ENCODE assay signal across 15 cellular contexts in genomic region chr4:54556587-54556986, GRCh38.
A peak's percentile ranks its signal among the peaks of the same experiment; 100 is the strongest.
DNase-seq lines count a peak whose midpoint lies in the region; ATAC-seq, FAIRE-seq and TF ChIP-seq lines count a peak whose summit lies in the region.
"Had no signal": no experiment of that assay in that cellular context is flagged by ENCODE, and none has a peak within 500 bp of the region (broad histone marks: within the 10 kb centered on the region; RNA-seq: fewer than 3 reads in every experiment).

No MANE protein-coding gene starts in this region.

- no TSS peak for BruUV-seq in IMR-90 (replicated peaks; lab: Mats Ljungman, UMichigan)

- H3K27me3 ChIP-seq in IMR-90 (ENCODE audit: control insufficient read depth, insufficient read depth, low read length) (no peaks in the 10 kb centered on the region), small intestine (ENCODE audit: control insufficient read depth in 2 of 2, insufficient read depth in 2 of 2, low read length in 2 of 2) (no peaks in the 10 kb centered on the region), WERI-Rb-1 (ENCODE audit: insufficient read depth, low read depth, severe bottlenecking) (peaks cover 14% of the 10 kb centered on the region)
- H3K27me3 ChIP-seq: BE2C had no signal

- no peaks in the 10 kb centered on the region for H3K9me3 ChIP-seq in IMR-90 (ENCODE audit: control insufficient read depth, insufficient read depth, low read length)
- H3K9me3 ChIP-seq in small intestine (ENCODE audit: control insufficient read depth, low read depth): no peaks in the 10 kb centered on the region
- no peaks in the 10 kb centered on the region for H3K9me3 ChIP-seq in WERI-Rb-1 (ENCODE audit: severe bottlenecking)
- H3K9me3 ChIP-seq: BE2C had no signal

- no peak for FAIRE-seq in small intestine (lab: Jason Lieb, UNC)
- FAIRE-seq: A204.1, H1 had no signal

- H4K8ac ChIP-seq in IMR-90 (ENCODE audit: low read depth in 2 of 2, low read length in 2 of 2): no peak overlapping the region

- no peak overlapping the region for H3K9ac ChIP-seq in IMR-90 (ENCODE audit: low read depth, low read length)

- CTCF ChIA-PET in IMR-90 (lab: Yijun Ruan, JAX): no interaction called here

- H4K20me1 ChIP-seq in IMR-90 (ENCODE audit: insufficient read depth, low read length): no peaks in the 10 kb centered on the region

- no peak for TF ChIP-seq RAD21 in IMR-90 (IDR thresholded peaks at IDR 0.05; ENCODE audit: low read length)

- TF ChIP-seq POLR2A in IMR-90 (IDR thresholded peaks at IDR 0.05; ENCODE audit: low read depth, low read length) (no peak), lower leg skin (IDR thresholded peaks at IDR 0.05) (no peak)

- no peak overlapping the region for H3K56ac ChIP-seq in IMR-90 (ENCODE audit: extremely low read depth, insufficient read depth, low read length)

- no peaks in the 10 kb centered on the region for H3K36me3 Mint-ChIP-seq in activated T-cell treated with anti-CD3 and anti-CD28 coated beads, Interleukin-2, amount 50 U/mL, for 4 hours (ENCODE audit: insufficient read depth)
- H3K36me3 Mint-ChIP-seq: CD4-positive, CD25-positive, alpha-beta regulatory T cell had no signal

- no peak overlapping the region for H2BK20ac ChIP-seq in IMR-90 (ENCODE audit: low read depth, low read length)

- intact Hi-C loops in IMR-90 (cut with micrococcal nuclease) (no loop called here), left colon (cut with DNase I, micrococcal nuclease) (no loop called here), lower leg skin (cut with DNase I; ENCODE audit: low total_unique reads) (no loop called here)

- H4K5ac ChIP-seq in IMR-90 (ENCODE audit: low read depth, low read length): no peak overlapping the region

- H3K4me3 ChIP-seq in IMR-90 (ENCODE audit: insufficient read depth, low read depth, low read length) (no peak overlapping the region), small intestine (ENCODE audit: low read depth in 1 of 2, low read length in 2 of 2) (no peak overlapping the region), lower leg skin (ENCODE audit: low read depth, poor library complexity, severe bottlenecking) (no peak overlapping the region), WERI-Rb-1 (ENCODE audit: low read depth, low read length) (no peak overlapping the region)

- WGBS in IMR-90 (ENCODE audit: extremely low coverage in 2 of 2, insufficient read length in 1 of 2), 2 experiments: no CpG with 5 or more reads among the region's 3 CpGs
- 13 to 62% (median 40%) methylated on average over 3 of the region's 3 CpGs for WGBS in small intestine, 3 donors
- 91 to 98% methylated on average over 3 of the region's 3 CpGs for WGBS in lower leg skin, 2 donors

- H3K14ac ChIP-seq in IMR-90 (replicated peaks; ENCODE audit: low read depth, low read length): no peak overlapping the region

- H3K4me3 Mint-ChIP-seq in activated T-cell treated with anti-CD3 and anti-CD28 coated beads, Interleukin-2, amount 50 U/mL, for 4 hours: no peak overlapping the region
- H3K4me3 Mint-ChIP-seq: CD4-positive, CD25-positive, alpha-beta regulatory T cell; H9 had no signal

- no peaks in the 10 kb centered on the region for H3K27me3 Mint-ChIP-seq in activated T-cell treated with anti-CD3 and anti-CD28 coated beads, Interleukin-2, amount 50 U/mL, for 4 hours (ENCODE audit: low read depth)
- H3K27me3 Mint-ChIP-seq: CD4-positive, CD25-positive, alpha-beta regulatory T cell had no signal

- no peak overlapping the region for H4K91ac ChIP-seq in IMR-90 (ENCODE audit: insufficient read depth, low read depth, low read length)

- H3K36me3 ChIP-seq in IMR-90 (ENCODE audit: control insufficient read depth, insufficient read depth, low read length): no peaks in the 10 kb centered on the region
- H3K36me3 ChIP-seq in small intestine (ENCODE audit: control insufficient read depth in 2 of 2, insufficient read depth in 2 of 2, low read length in 2 of 2): no peaks in the 10 kb centered on the region
- H3K36me3 ChIP-seq in WERI-Rb-1: no peaks in the 10 kb centered on the region
- H3K36me3 ChIP-seq: BE2C had no signal

- H3K27ac ChIP-seq in IMR-90 (ENCODE audit: insufficient read depth, low read length): no peak overlapping the region
- peak overlapping the region in 1 of 2 donors; percentile 42 for H3K27ac ChIP-seq in small intestine (ENCODE audit: low read depth in 1 of 2, low read length in 1 of 2)
- no peak overlapping the region for H3K27ac ChIP-seq in WERI-Rb-1

- peak overlapping the region; percentile 3 for H2AK9ac ChIP-seq in IMR-90 (replicated peaks; ENCODE audit: low read depth, low read length, poor library complexity)

- H3K4me1 ChIP-seq in IMR-90 (ENCODE audit: control insufficient read depth, insufficient read depth, low read length): peaks cover 4% of the 10 kb centered on the region; the same call in 1 of the 2 replicates
- peaks cover 2 to 9% of the 10 kb centered on the region in 2 donors for H3K4me1 ChIP-seq in small intestine (ENCODE audit: control insufficient read depth in 2 of 2, insufficient read depth in 1 of 2, low read depth in 1 of 2, low read length in 1 of 2)
- H3K4me1 ChIP-seq: BE2C had no signal

- H3K18ac ChIP-seq in IMR-90 (ENCODE audit: low read depth, low read length): no peak overlapping the region

- H3K4me1 Mint-ChIP-seq in activated T-cell treated with anti-CD3 and anti-CD28 coated beads, Interleukin-2, amount 50 U/mL, for 4 hours (ENCODE audit: low read depth): no peaks in the 10 kb centered on the region
- H3K4me1 Mint-ChIP-seq: CD4-positive, CD25-positive, alpha-beta regulatory T cell had no signal

- dilution Hi-C loops in IMR-90 (cut with HindIII; ENCODE audit: low sequenced_read_pairs, unreplicated experiment): no loop called here

- DNase-seq in IMR-90 (no peak), left colon (no peak), small intestine (peak; percentile 84), lower leg skin (ENCODE audit: low spot score in 2 of 2) (no peak), WERI-Rb-1 (no peak)
- DNase-seq in activated T-cell treated with anti-CD3 and anti-CD28 coated beads, Interleukin-2, amount 50 U/mL, for 4 hours: no peak
- DNase-seq: ACHN; BE2C; CD4-positive, CD25-positive, alpha-beta regulatory T cell; DMS153; DMS79 treated with DMSO at 0.1 percent for 48 hours; GF-D8; H9 had no signal

- TF ChIP-seq CTCF in IMR-90 (conservative IDR thresholded peaks at IDR 0.05; ENCODE audit: low read depth, low read length): no peak
- no peak for TF ChIP-seq CTCF in lower leg skin (IDR thresholded peaks at IDR 0.05)
- no peak for TF ChIP-seq CTCF in WERI-Rb-1 (IDR thresholded peaks at IDR 0.05; ENCODE audit: low read depth, low read length)

- H2BK15ac ChIP-seq in IMR-90 (ENCODE audit: low read depth, low read length): no peak overlapping the region

- no peak for ATAC-seq in IMR-90 (ENCODE audit: low read depth)
- peak; percentile 72 for ATAC-seq in left colon
- ATAC-seq in activated T-cell treated with anti-CD3 and anti-CD28 coated beads, Interleukin-2, amount 50 U/mL, for 4 hours: no peak

- no peak overlapping the region for H3K4me2 ChIP-seq in IMR-90 (ENCODE audit: low read depth, low read length)

- no peaks in the 10 kb centered on the region for H3K9me3 Mint-ChIP-seq in activated T-cell treated with anti-CD3 and anti-CD28 coated beads, Interleukin-2, amount 50 U/mL, for 4 hours
- H3K9me3 Mint-ChIP-seq: H9 had no signal

- H3K9me1 ChIP-seq in IMR-90 (ENCODE audit: insufficient read depth, low read length): peaks cover 4% of the 10 kb centered on the region; the same call in 1 of the 2 replicates

- no peak overlapping the region for H2AFZ ChIP-seq in IMR-90 (replicated peaks; ENCODE audit: low read length, poor library complexity)

- H3K79me1 ChIP-seq in IMR-90 (ENCODE audit: low read depth in 1 of 2, low read length in 2 of 2): no peaks in the 10 kb centered on the region

- H2BK5ac ChIP-seq in IMR-90 (ENCODE audit: low read depth, low read length, poor library complexity, severe bottlenecking): no peak overlapping the region

- no peak overlapping the region for H3K23ac ChIP-seq in IMR-90 (ENCODE audit: low read depth, low read length)

- no peak overlapping the region for H3K4ac ChIP-seq in IMR-90 (ENCODE audit: low read depth, low read length)

- in situ Hi-C loops in IMR-90 (cut with MboI; ENCODE audit: low sequenced_read_pairs): no loop called here

- no peak overlapping the region for H2BK120ac ChIP-seq in IMR-90 (ENCODE audit: low read depth, low read length)

- POLR2A ChIA-PET in IMR-90 (lab: Charles Lee; ENCODE audit: unreplicated experiment): no interaction called here

- H2AK5ac ChIP-seq in IMR-90 (ENCODE audit: low read depth, low read length): peak overlapping the region; percentile 9; the same call in 1 of the 2 replicates

TF ChIP-seq in IMR-90, 13 proteins besides CTCF, POLR2A, EP300 and RAD21:
- TF ChIP-seq MAFK (IDR thresholded peaks at IDR 0.05; ENCODE audit: low read depth, low read length) (no peak), RCOR1 (IDR thresholded peaks at IDR 0.05; ENCODE audit: insufficient replicate concordance, low read length) (no peak), MXI1 (IDR thresholded peaks at IDR 0.05; ENCODE audit: borderline replicate concordance, low read depth, low read length) (no peak), BHLHE40 (IDR thresholded peaks at IDR 0.05; ENCODE audit: low read depth, low read length) (no peak), FOS (IDR thresholded peaks at IDR 0.05; ENCODE audit: low read depth, low read length) (no peak), NFE2L2 (IDR thresholded peaks at IDR 0.05; ENCODE audit: low read depth, low read length) (no peak), CEBPB (IDR thresholded peaks at IDR 0.05; ENCODE audit: low read depth, low read length) (no peak), MAZ (IDR thresholded peaks at IDR 0.05; ENCODE audit: borderline replicate concordance, low read depth, low read length) (no peak)
- TF ChIP-seq, protein P1, sequence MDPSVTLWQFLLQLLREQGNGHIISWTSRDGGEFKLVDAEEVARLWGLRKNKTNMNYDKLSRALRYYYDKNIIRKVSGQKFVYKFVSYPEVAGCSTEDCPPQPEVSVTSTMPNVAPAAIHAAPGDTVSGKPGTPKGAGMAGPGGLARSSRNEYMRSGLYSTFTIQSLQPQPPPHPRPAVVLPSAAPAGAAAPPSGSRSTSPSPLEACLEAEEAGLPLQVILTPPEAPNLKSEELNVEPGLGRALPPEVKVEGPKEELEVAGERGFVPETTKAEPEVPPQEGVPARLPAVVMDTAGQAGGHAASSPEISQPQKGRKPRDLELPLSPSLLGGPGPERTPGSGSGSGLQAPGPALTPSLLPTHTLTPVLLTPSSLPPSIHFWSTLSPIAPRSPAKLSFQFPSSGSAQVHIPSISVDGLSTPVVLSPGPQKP (IDR thresholded peaks at IDR 0.05; ENCODE audit: borderline replicate concordance, low read depth, low read length): no peak
